1 cellular context compared by ENCODE assay signal in the genomic region with DNA sequence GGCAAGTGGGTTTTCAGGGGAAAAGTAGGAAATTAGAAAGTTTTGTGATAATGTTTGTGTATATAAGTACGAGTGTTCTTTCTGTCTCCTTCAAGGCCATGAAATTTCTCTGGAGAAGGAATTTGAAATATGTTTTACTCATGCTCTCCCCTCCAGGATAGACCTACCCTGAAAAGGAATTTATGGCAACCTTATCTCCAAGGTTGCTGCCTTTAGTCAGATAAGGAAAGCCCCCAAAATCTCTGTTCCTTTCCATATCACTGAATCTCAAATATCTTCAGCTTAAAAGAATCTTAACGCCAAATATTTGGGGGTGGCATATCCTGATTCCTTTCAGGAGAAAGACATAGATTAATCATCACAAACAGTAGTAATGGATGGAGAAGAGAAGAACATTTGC.
TF ChIP-seq lines count a peak whose summit lies in the region.

No MANE protein-coding gene starts in this region.

TF ChIP-seq in HepG2, 621 proteins besides CTCF, POLR2A, EP300 and RAD21:
- TF ChIP-seq, protein P1, sequence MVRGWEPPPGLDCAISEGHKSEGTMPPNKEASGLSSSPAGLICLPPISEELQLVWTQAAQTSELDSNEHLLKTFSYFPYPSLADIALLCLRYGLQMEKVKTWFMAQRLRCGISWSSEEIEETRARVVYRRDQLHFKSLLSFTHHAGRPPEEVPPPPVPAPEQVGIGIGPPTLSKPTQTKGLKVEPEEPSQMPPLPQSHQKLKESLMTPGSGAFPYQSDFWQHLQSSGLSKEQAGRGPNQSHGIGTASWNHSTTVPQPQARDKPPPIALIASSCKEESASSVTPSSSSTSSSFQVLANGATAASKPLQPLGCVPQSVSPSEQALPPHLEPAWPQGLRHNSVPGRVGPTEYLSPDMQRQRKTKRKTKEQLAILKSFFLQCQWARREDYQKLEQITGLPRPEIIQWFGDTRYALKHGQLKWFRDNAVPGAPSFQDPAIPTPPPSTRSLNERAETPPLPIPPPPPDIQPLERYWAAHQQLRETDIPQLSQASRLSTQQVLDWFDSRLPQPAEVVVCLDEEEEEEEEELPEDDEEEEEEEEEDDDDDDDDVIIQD (CRISPR knock-in tag; IDR thresholded peaks at IDR 0.05; ENCODE audit: low read depth), result no peak
- TF ChIP-seq ZSCAN29 (CRISPR knock-in tag; conservative IDR thresholded peaks at IDR 0.05) (no peak), ISL2 (CRISPR knock-in tag; IDR thresholded peaks at IDR 0.05) (no peak), MTA1 (CRISPR knock-in tag; IDR thresholded peaks at IDR 0.05; ENCODE audit: borderline replicate concordance) (no peak), ZNF343 (CRISPR knock-in tag; IDR thresholded peaks at IDR 0.05) (no peak), PLRG1 (conservative IDR thresholded peaks at IDR 0.05) (no peak), ZNF737 (CRISPR knock-in tag; IDR thresholded peaks at IDR 0.05; ENCODE audit: borderline replicate concordance) (no peak)
- TF ChIP-seq, protein P2, sequence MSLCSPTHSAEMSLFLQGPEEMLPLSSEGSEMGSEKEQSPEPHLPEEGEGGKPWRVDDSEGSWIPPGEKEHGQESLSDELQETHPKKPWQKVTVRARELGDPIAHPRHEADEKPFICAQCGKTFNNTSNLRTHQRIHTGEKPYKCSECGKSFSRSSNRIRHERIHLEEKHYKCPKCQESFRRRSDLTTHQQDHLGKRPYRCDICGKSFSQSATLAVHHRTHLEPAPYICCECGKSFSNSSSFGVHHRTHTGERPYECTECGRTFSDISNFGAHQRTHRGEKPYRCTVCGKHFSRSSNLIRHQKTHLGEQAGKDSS (CRISPR knock-in tag; IDR thresholded peaks at IDR 0.05; ENCODE audit: borderline replicate concordance, low read depth), result no peak
